ENCODE assay signal across 37 cellular contexts in the genomic region with DNA sequence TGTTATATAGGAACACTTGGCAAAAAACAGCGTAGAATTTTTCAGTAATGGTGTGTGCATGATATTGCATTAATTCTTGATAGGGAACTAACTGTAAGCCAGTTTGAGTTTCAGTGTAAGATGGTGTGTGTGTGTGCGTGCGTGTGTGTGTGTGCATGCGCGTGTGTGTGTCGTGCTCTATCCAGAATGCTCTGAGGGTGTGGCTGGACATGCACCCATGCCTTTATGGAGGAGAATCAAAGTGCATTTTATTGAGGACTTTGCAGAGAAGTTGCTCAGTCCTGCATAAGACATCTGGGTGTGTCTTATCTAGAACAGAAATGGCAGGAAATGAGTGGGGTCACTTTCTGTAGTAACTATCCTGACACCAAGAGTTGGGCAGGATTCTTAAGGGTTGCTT.
"Had no signal": no experiment of that assay in that cellular context is flagged by ENCODE, and none has a peak within 500 bp of the region (broad histone marks: within the 10 kb centered on the region; RNA-seq: fewer than 3 reads in every experiment).

No MANE protein-coding gene starts in this region.

- H3K27me3 ChIP-seq: ascending aorta, MG63, Peyer's patch had no signal

- H3K4me3 ChIP-seq: ascending aorta, cardiac muscle cell, MG63, Peyer's patch had no signal

- H3K4me3 Mint-ChIP-seq: activated B cell treated with CpG ODN at 0.5 μM for 24 hours; activated CD4-positive, alpha-beta memory T cell treated with anti-CD3 and anti-CD28 coated beads for 36 hours; activated naive CD4-positive, alpha-beta T cell treated with anti-CD3 and anti-CD28 coated beads, Interleukin-2, amount 50 U/mL, for 24 hours; activated naive CD8-positive, alpha-beta T cell treated with anti-CD3 and anti-CD28 coated beads, Interleukin-2, amount 10 ng/mL, durations not matched to agents 7 days and 5 days; activated T-cell treated with anti-CD3 and anti-CD28 coated beads, Interleukin-2, amount 50 U/mL, for 4 hours; activated T-helper 1 cell treated with anti-CD3 and anti-CD28 coated beads, Interleukin-12 subunit alpha, Interleukin-12 subunit beta, Interleukin-2, Interleukin-4 antibody, amounts not matched to agents 30 ng/mL and 10 ng/mL and 1 ng/mL, durations not matched to agents 14 hours and 24 hours and 36 hours; central memory CD8-positive, alpha-beta T cell had no signal

- H3K27ac Mint-ChIP-seq: activated B cell treated with CpG ODN at 0.5 μM for 24 hours; activated CD4-positive, alpha-beta memory T cell treated with anti-CD3 and anti-CD28 coated beads for 36 hours; activated naive CD4-positive, alpha-beta T cell treated with anti-CD3 and anti-CD28 coated beads, Interleukin-2, amount 50 U/mL, for 24 hours; activated naive CD8-positive, alpha-beta T cell treated with anti-CD3 and anti-CD28 coated beads, Interleukin-2, amount 10 ng/mL, durations not matched to agents 7 days and 5 days; activated T-helper 1 cell treated with anti-CD3 and anti-CD28 coated beads, Interleukin-12 subunit alpha, Interleukin-12 subunit beta, Interleukin-2, Interleukin-4 antibody, amounts not matched to agents 30 ng/mL and 10 ng/mL and 1 ng/mL, durations not matched to agents 14 hours and 24 hours and 36 hours had no signal

- DNase-seq: activated B cell treated with CpG ODN at 0.5 μM for 24 hours; activated CD4-positive, alpha-beta memory T cell treated with anti-CD3 and anti-CD28 coated beads for 36 hours; activated CD4-positive, alpha-beta T cell treated with anti-CD3 and anti-CD28 coated beads for 4 hours; activated CD4-positive, alpha-beta T cell treated with anti-CD3 and anti-CD28 coated beads, Interleukin-2, amount 50 U/mL, for 1 hour; activated CD4-positive, CD25-positive, alpha-beta regulatory T cell treated with anti-CD3 and anti-CD28 coated beads, Interleukin-2, amount 50 U/mL, for 72 hours; activated CD8-positive, alpha-beta memory T cell treated with anti-CD3 and anti-CD28 coated beads, Interleukin-2, amount 50 U/mL, for 4 hours; activated effector memory CD4-positive, alpha-beta T cell treated with Interleukin-2 at 50 U/mL for 16 hours; activated naive CD4-positive, alpha-beta T cell; activated naive CD8-positive, alpha-beta T cell treated with anti-CD3 and anti-CD28 coated beads, Interleukin-2, amount 10 ng/mL, durations not matched to agents 7 days and 5 days; activated T-cell treated with anti-CD3 and anti-CD28 coated beads for 4 hours; activated T-cell treated with anti-CD3 and anti-CD28 coated beads, Interleukin-2, amount 50 U/mL, for 4 hours; amygdala; Kasumi-1; KG1; MG63; NCI-H1092; NCI-H1436 treated with DMSO at 0.1 percent for 48 hours; NCI-H1694 treated with DMSO at 0.1 percent for 48 hours; NCI-H2029; NCI-H345; NCI-H526; NCI-H748 treated with DMSO at 0.1 percent for 48 hours; NK-92 treated with Interleukin-12 subunit alpha and Interleukin-12 subunit beta, amount 100 ng/mL, for 24 hours; PC-3; Peyer's patch; RPMI8226; SHP77 treated with DMSO at 0.1 percent for 48 hours; SW 1271; T-helper 1 cell; T-helper 2 cell; T-helper 9 cell had no signal

- H3K27me3 Mint-ChIP-seq: activated B cell treated with CpG ODN at 0.5 μM for 24 hours; activated naive CD8-positive, alpha-beta T cell treated with anti-CD3 and anti-CD28 coated beads, Interleukin-2, amount 10 ng/mL, durations not matched to agents 7 days and 5 days had no signal

- H3K9me3 ChIP-seq: ascending aorta, MG63, Peyer's patch had no signal

- ATAC-seq: activated T-cell treated with anti-CD3 and anti-CD28 coated beads, Interleukin-2, amount 50 U/mL, for 4 hours; PC-3 had no signal

- H3K4me1 Mint-ChIP-seq: activated B cell treated with CpG ODN at 0.5 μM for 24 hours; activated naive CD4-positive, alpha-beta T cell treated with anti-CD3 and anti-CD28 coated beads, Interleukin-2, amount 50 U/mL, for 24 hours; activated naive CD8-positive, alpha-beta T cell treated with anti-CD3 and anti-CD28 coated beads, Interleukin-2, amount 10 ng/mL, durations not matched to agents 7 days and 5 days; central memory CD8-positive, alpha-beta T cell had no signal

- H3K9me3 Mint-ChIP-seq: activated CD4-positive, alpha-beta memory T cell treated with anti-CD3 and anti-CD28 coated beads for 36 hours; activated naive CD4-positive, alpha-beta T cell treated with anti-CD3 and anti-CD28 coated beads, Interleukin-2, amount 50 U/mL, for 24 hours; activated naive CD8-positive, alpha-beta T cell treated with anti-CD3 and anti-CD28 coated beads, Interleukin-2, amount 10 ng/mL, durations not matched to agents 7 days and 5 days; activated T-cell treated with anti-CD3 and anti-CD28 coated beads, Interleukin-2, amount 50 U/mL, for 4 hours; activated T-helper 1 cell treated with anti-CD3 and anti-CD28 coated beads, Interleukin-12 subunit alpha, Interleukin-12 subunit beta, Interleukin-2, Interleukin-4 antibody, amounts not matched to agents 30 ng/mL and 10 ng/mL and 1 ng/mL, durations not matched to agents 14 hours and 24 hours and 36 hours; central memory CD8-positive, alpha-beta T cell had no signal

- H3K36me3 Mint-ChIP-seq: activated CD4-positive, alpha-beta memory T cell treated with anti-CD3 and anti-CD28 coated beads for 36 hours; activated naive CD4-positive, alpha-beta T cell treated with anti-CD3 and anti-CD28 coated beads, Interleukin-2, amount 50 U/mL, for 24 hours; activated naive CD8-positive, alpha-beta T cell treated with anti-CD3 and anti-CD28 coated beads, Interleukin-2, amount 10 ng/mL, durations not matched to agents 7 days and 5 days had no signal

- H3K36me3 ChIP-seq: ascending aorta, cardiac muscle cell, MG63, Peyer's patch had no signal

- H3K4me1 ChIP-seq: ascending aorta, Peyer's patch had no signal

- H3K27ac ChIP-seq: ascending aorta, Peyer's patch, VCaP had no signal
